ENCODE assay signal across 8 cellular contexts in the genomic region with DNA sequence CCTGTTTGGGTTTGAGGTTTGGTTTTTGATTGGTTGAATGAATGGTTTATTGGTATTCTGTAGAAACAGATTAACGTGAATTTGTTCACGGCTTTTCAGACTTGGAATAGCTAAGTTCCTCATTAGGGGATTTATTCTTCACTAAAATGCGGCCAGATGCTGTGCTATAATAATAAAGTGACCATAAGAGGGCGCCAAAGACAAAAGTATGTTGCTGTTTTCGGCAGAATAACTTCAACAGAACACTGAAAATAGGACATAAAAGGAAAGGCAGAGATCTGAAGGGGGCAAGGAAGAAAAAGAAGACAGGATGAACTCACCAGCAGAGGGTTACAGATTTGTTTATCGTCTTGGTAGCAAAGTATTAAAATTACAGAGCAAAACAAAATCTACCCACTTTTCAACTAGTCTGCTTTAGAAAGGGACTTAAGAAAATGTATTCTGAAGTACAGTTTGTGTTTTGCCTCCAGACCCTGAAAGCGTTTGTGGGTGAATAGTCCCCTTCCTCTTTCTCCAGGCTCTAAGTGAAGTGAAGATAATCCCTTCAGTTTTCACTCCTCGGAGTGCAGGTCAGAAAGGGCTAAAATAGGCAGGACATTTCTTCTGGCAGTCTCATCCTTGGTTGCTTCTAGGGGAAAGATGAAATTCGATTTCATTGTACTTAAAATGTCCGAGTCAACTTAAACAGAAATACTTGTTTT.
DNase-seq lines count a peak whose midpoint lies in the region; ATAC-seq and TF ChIP-seq lines count a peak whose summit lies in the region.

No MANE protein-coding gene starts in this region.

- TF ChIP-seq CTCF in C4-2B (conservative IDR thresholded peaks at IDR 0.05) (peak; percentile 88), LNCaP clone FGC (IDR thresholded peaks at IDR 0.05; ENCODE audit: control insufficient read depth, extremely low read depth, insufficient read depth) (peak; percentile 77), PC-9 (conservative IDR thresholded peaks at IDR 0.05) (peak; percentile 83), right lobe of liver (IDR thresholded peaks at IDR 0.05) (peak; percentile 63 to 64 (median 64)), vagina (IDR thresholded peaks at IDR 0.05) (peak in 2 of 3 experiments; percentile 46 to 71)

- peaks cover 52% of the 10 kb centered on the region; the same call in 1 of the 2 replicates for H3K27me3 ChIP-seq in PC-9 (ENCODE audit: insufficient read depth, low read depth)
- no peaks in the 10 kb centered on the region for H3K27me3 ChIP-seq in right lobe of liver
- H3K27me3 ChIP-seq in vagina = no peaks in the 10 kb centered on the region

- ATAC-seq in GM18519 (IDR thresholded peaks at IDR 0.05; ENCODE audit: low FRiP score, unreplicated experiment) (peak; percentile 57), right lobe of liver (peak; percentile 73 to 79 (median 78)), GM21717 (IDR thresholded peaks at IDR 0.05; ENCODE audit: unreplicated experiment) (no peak)

- peak; percentile 15 for DNase-seq in LNCaP clone FGC (ENCODE audit: low read depth)
- DNase-seq in PC-9 = peak; percentile 21 to 50
- DNase-seq in dedifferentiated amniotic fluid mesenchymal stem cell (ENCODE audit: extremely low spot score) = peak; percentile 78
- DNase-seq in right lobe of liver = no peak
- DNase-seq in vagina (ENCODE audit: extremely low spot score in 2 of 2) = no peak

- H3K9me3 ChIP-seq in PC-9 (ENCODE audit: insufficient read depth, low read depth) (no peaks in the 10 kb centered on the region), right lobe of liver (no peaks in the 10 kb centered on the region), vagina (no peaks in the 10 kb centered on the region)

- H3K4me3 ChIP-seq in LNCaP clone FGC (ENCODE audit: low read depth, low read length) (no peak overlapping the region), PC-9 (no peak overlapping the region), right lobe of liver (no peak overlapping the region), vagina (no peak overlapping the region)

- POLR2A ChIA-PET in PC-9 (lab: Charles Lee; ENCODE audit: unreplicated experiment) = interaction anchor here (0.6 kb wide), 1 partner anchor 318 kb away, joined by 4 read pairs; no protein-coding TSS in a partner anchor

- no peaks in the 10 kb centered on the region for H3K4me1 ChIP-seq in PC-9 (replicated peaks; ENCODE audit: insufficient read depth)
- H3K4me1 ChIP-seq in right lobe of liver = no peaks in the 10 kb centered on the region
- no peaks in the 10 kb centered on the region for H3K4me1 ChIP-seq in vagina

- H3K27ac ChIP-seq in C4-2B (no peak overlapping the region), PC-9 (no peak overlapping the region), right lobe of liver (no peak overlapping the region), vagina (no peak overlapping the region)

- BruUV-seq in PC-9 (replicated peaks; lab: Mats Ljungman, UMichigan) = no TSS peak

- intact Hi-C loops in PC-9 (cut with micrococcal nuclease; ENCODE audit: unreplicated experiment) = loop anchor here (1.0 to 5.0 kb wide), 5 partner anchors 73 to 947 kb away; no protein-coding TSS in a partner anchor
- intact Hi-C loops in right lobe of liver (cut with DNase I) = no loop called here
- intact Hi-C loops in vagina (cut with DNase I) = loop anchor here (10.0 kb wide), 1 partner anchor 839 kb away; no protein-coding TSS in a partner anchor

- CTCF ChIA-PET in PC-9 (lab: Charles Lee) = interaction anchor here (0.6 kb wide), 2 partner anchors 938 to 939 kb away, joined by 3 to 4 read pairs; no protein-coding TSS in a partner anchor

- no peaks in the 10 kb centered on the region for H3K79me2 ChIP-seq in PC-9 (ENCODE audit: low read depth)

- H3F3A ChIP-seq in PC-9 (ENCODE audit: insufficient read depth, low read depth) = no peaks in the 10 kb centered on the region

- no peaks in the 10 kb centered on the region for H3K9me2 ChIP-seq in PC-9 (ENCODE audit: insufficient read depth)

- H3K4me2 ChIP-seq in PC-9 = no peak overlapping the region

- TF ChIP-seq POLR2A in right lobe of liver (IDR thresholded peaks at IDR 0.05) (no peak), vagina (IDR thresholded peaks at IDR 0.05) (no peak)

- H3K36me3 ChIP-seq in PC-9 (ENCODE audit: low read depth) = no peaks in the 10 kb centered on the region
- no peaks in the 10 kb centered on the region for H3K36me3 ChIP-seq in right lobe of liver
- H3K36me3 ChIP-seq in vagina = no peaks in the 10 kb centered on the region

- no peak overlapping the region for H2AFZ ChIP-seq in PC-9

- no peaks in the 10 kb centered on the region for H4K20me1 ChIP-seq in PC-9 (ENCODE audit: insufficient read depth)

- 8% methylated on average over 10 of the region's 10 CpGs for WGBS in right lobe of liver (ENCODE audit: insufficient coverage, low coverage, low lambda C conversion rate, missing lambda C conversion rate)

Comparison
In these comparisons a context has a peak if more than half of its experiments do, and no peak if none do; other contexts are left out.
1. DNase-seq: peak in LNCaP clone FGC (single experiment), PC-9 (2 of 2) and dedifferentiated amniotic fluid mesenchymal stem cell (single experiment); none in right lobe of liver (0 of 3) and vagina (0 of 2).
2. intact Hi-C loops: an anchor here in PC-9 (1.0 to 5.0 kb wide) and vagina (10.0 kb wide); none called in right lobe of liver.
3. Peak in every context shown above with its lines, with median percentiles within 50 percentile points of each other: CTCF ChIP-seq.